ENCODE assay signal across 8 cellular contexts in genomic region chr1:229848762-229849677, GRCh38.
DNase-seq lines count a peak whose midpoint lies in the region; ATAC-seq and TF ChIP-seq lines count a peak whose summit lies in the region.

No MANE protein-coding gene starts in this region.

- H3K9me3 ChIP-seq in Caco-2 (no peaks in the 10 kb centered on the region), uterus (no peaks in the 10 kb centered on the region)

- BruUV-seq in Caco-2 (replicated peaks; lab: Mats Ljungman, UMichigan) = no TSS peak

- H3K27ac ChIP-seq in uterus = no peak overlapping the region

- H3K4me1 Mint-ChIP-seq in Caco-2 (ENCODE audit: low read depth, unreplicated experiment) = peaks cover 9% of the 10 kb centered on the region
- H3K4me1 Mint-ChIP-seq in HFFc6 (ENCODE audit: low read depth) = peaks cover 2% of the 10 kb centered on the region

- H3K27me3 ChIP-seq in Caco-2 (replicated peaks; ENCODE audit: control insufficient read depth, insufficient read depth, low read length) (no peaks in the 10 kb centered on the region), uterus (no peaks in the 10 kb centered on the region)

- ATAC-seq in HG03378 (IDR thresholded peaks at IDR 0.05; ENCODE audit: unreplicated experiment) = no peak
- ATAC-seq in GM18909 (IDR thresholded peaks at IDR 0.05; ENCODE audit: poor library complexity, unreplicated experiment) = no peak
- ATAC-seq in GM18517 (IDR thresholded peaks at IDR 0.05; ENCODE audit: unreplicated experiment) = no peak

- CTCF ChIA-PET in Caco-2 (lab: Charles Lee) = interaction anchor here (0.6 kb wide), 1 partner anchor 617 kb away, joined by 3 read pairs; no protein-coding TSS in a partner anchor

- H3K4me3 Mint-ChIP-seq in Caco-2 (ENCODE audit: unreplicated experiment) (no peak overlapping the region), HFFc6 (no peak overlapping the region)

- intact Hi-C loops in Caco-2 (cut with micrococcal nuclease; ENCODE audit: unreplicated experiment) (loop anchor here (5.0 kb wide), 1 partner anchor 187 kb away; no protein-coding TSS in a partner anchor), uterus (cut with DNase I; ENCODE audit: low total_unique reads) (no loop called here)

- TF ChIP-seq POLR2A in uterus (IDR thresholded peaks at IDR 0.05) = no peak

- DNase-seq in Caco-2 = peak in 1 of 2 experiments; percentile 43
- peak; percentile 11 for DNase-seq in HFFc6
- DNase-seq in RKO (ENCODE audit: low spot score) = peak; percentile 61
- peak; percentile 3 for DNase-seq in foreskin melanocyte
- DNase-seq in uterus = no peak

- H3K27me3 Mint-ChIP-seq in Caco-2 (ENCODE audit: insufficient read depth, unreplicated experiment) = peaks cover 2% of the 10 kb centered on the region
- H3K27me3 Mint-ChIP-seq in HFFc6 (ENCODE audit: insufficient read depth) = peaks cover 15% of the 10 kb centered on the region

- H3K36me3 ChIP-seq in Caco-2 (ENCODE audit: control insufficient read depth, insufficient read depth, low read length) (no peaks in the 10 kb centered on the region), uterus (no peaks in the 10 kb centered on the region)

- peak; percentile 32 to 54 for TF ChIP-seq CTCF in Caco-2 (IDR thresholded peaks at IDR 0.05; ENCODE audit: insufficient read depth in 1 of 2, low read depth in 1 of 2, low read length in 1 of 2, severe bottlenecking in 1 of 2, unreplicated experiment in 1 of 2)
- TF ChIP-seq CTCF in HFFc6 (IDR thresholded peaks at IDR 0.05) = peak; percentile 80
- TF ChIP-seq CTCF in uterus (IDR thresholded peaks at IDR 0.05) = no peak

- H3K4me1 ChIP-seq in Caco-2 (no peaks in the 10 kb centered on the region; the same call in 1 of the 2 replicates), uterus (no peaks in the 10 kb centered on the region)

- POLR2A ChIA-PET in Caco-2 (lab: Charles Lee) = no interaction called here

- H3K4me3 ChIP-seq in Caco-2 (ENCODE audit: low read depth, low read length) = no peak overlapping the region
- no peak overlapping the region for H3K4me3 ChIP-seq in uterus

- H3K27ac Mint-ChIP-seq in Caco-2 (ENCODE audit: unreplicated experiment) = no peak overlapping the region
- H3K27ac Mint-ChIP-seq in HFFc6 = no peak overlapping the region

- H3K9me3 Mint-ChIP-seq in Caco-2 (ENCODE audit: unreplicated experiment) (no peaks in the 10 kb centered on the region), HFFc6 (no peaks in the 10 kb centered on the region)

- H3K36me3 Mint-ChIP-seq in Caco-2 (ENCODE audit: insufficient read depth, unreplicated experiment) = no peaks in the 10 kb centered on the region
- no peaks in the 10 kb centered on the region for H3K36me3 Mint-ChIP-seq in HFFc6 (ENCODE audit: low read depth)

Comparison
In these comparisons a context has a peak if more than half of its experiments do, and no peak if none do; other contexts are left out.
1. DNase-seq: peak in HFFc6 (single experiment), RKO (single experiment) and foreskin melanocyte (single experiment); none in uterus (0 of 2).
2. CTCF ChIP-seq: peak in Caco-2 (2 of 2) and HFFc6 (single experiment); none in uterus (0 of 4).